Comparison of ENCODE assay signal across 8 cellular contexts in the genomic region with DNA sequence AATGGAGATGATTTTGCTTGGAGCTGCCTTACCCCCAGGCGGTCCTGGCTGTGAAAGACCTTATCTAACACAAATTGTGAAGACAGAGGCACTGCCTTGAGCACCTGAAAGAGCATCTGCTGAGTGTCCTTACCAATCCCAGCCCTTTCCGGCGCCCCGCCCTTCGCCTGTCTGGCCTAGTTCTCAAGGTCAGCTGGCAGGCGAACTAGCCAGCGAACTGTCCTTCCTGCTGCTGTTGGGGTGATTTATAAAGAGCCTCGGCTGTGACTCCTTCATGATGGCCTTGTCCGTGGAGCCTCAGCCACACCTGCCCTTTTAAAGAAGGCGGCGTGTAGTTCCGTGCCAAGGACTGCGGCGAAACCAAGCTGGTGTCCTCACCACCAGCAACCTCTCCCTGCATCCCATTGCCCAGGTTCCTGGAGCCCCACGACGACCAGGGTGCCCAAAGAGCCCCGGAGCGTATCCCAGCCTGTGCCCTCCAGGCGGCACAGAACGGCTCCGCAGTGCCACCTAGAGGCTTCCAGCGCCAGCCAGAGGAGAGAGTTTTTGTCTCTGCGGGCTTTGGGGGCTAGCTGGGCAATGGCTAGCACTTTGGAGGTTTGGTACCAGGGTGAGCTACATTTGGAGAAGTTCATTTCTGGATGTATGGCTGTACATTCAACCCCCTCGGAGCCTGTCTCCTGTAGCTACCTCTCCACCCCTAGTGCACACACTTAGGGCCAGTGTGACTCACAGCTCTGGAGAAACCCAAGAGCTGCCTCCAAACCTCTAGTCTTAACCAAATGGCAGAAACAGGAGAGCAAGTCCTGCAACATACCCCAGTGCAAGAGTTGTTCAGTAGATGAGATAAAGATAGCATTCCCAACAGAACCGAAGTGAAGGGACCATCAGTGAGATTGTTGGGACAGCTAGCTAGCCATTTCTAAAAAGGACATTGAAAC. TPM values are rescaled to one million over a fixed set of nuclear protein-coding genes. Genes with fewer than 3 reads are reported as not detected.
A peak's percentile ranks its signal among the peaks of the same experiment; 100 is the strongest.
DNase-seq lines count a peak whose midpoint lies in the region; ATAC-seq and TF ChIP-seq lines count a peak whose summit lies in the region.

No MANE protein-coding gene starts in this region.

- H3K4me1 Mint-ChIP-seq in CD4-positive, alpha-beta T cell (ENCODE audit: low read depth), result no peaks in the 10 kb centered on the region

- no peaks in the 10 kb centered on the region for H3K36me3 ChIP-seq in HUES6 (ENCODE audit: control insufficient read depth, insufficient read depth, low read length)
- H3K36me3 ChIP-seq in WERI-Rb-1, result no peaks in the 10 kb centered on the region
- H3K36me3 ChIP-seq in lower lobe of right lung, result no peaks in the 10 kb centered on the region
- no peaks in the 10 kb centered on the region for H3K36me3 ChIP-seq in testis (ENCODE audit: low read depth, missing control alignments)

- H3K4me3 ChIP-seq in HUES6 (ENCODE audit: low read depth, low read length) (peak overlapping the region; percentile 55), WERI-Rb-1 (ENCODE audit: low read depth, low read length) (peak overlapping the region; percentile 7), choroid plexus epithelial cell (ENCODE audit: low read depth, low read length) (no peak overlapping the region), lower lobe of right lung (peak overlapping the region; percentile 19), testis (peak overlapping the region in 1 of 2 donors; percentile 26)

- H3K36me3 Mint-ChIP-seq in CD4-positive, alpha-beta T cell (ENCODE audit: low read depth), result no peaks in the 10 kb centered on the region

- no peaks in the 10 kb centered on the region for H3K9me3 ChIP-seq in CD4-positive, alpha-beta T cell (ENCODE audit: control insufficient read depth, low read length)
- H3K9me3 ChIP-seq in HUES6 (ENCODE audit: control insufficient read depth, insufficient read depth, low read depth, low read length) (no peaks in the 10 kb centered on the region), WERI-Rb-1 (ENCODE audit: severe bottlenecking) (peaks cover 5% of the 10 kb centered on the region), lower lobe of right lung (no peaks in the 10 kb centered on the region), testis (no peaks in the 10 kb centered on the region)

- H3K4me1 ChIP-seq in HUES6 (ENCODE audit: control insufficient read depth, insufficient read depth, low read length) (peaks cover 12% of the 10 kb centered on the region), lower lobe of right lung (no peaks in the 10 kb centered on the region), testis (no peaks in the 10 kb centered on the region)

- no peaks in the 10 kb centered on the region for H3K9me3 Mint-ChIP-seq in CD4-positive, alpha-beta T cell

- no peak overlapping the region for H3K27ac ChIP-seq in CD4-positive, alpha-beta T cell (ENCODE audit: low read depth, low read length)
- H3K27ac ChIP-seq in HUES6 (ENCODE audit: low read depth, low read length), result no peak overlapping the region
- no peak overlapping the region for H3K27ac ChIP-seq in WERI-Rb-1
- H3K27ac ChIP-seq in lower lobe of right lung, result no peak overlapping the region
- H3K27ac ChIP-seq in testis, result no peak overlapping the region

- H3K9ac ChIP-seq in HUES6 (ENCODE audit: low read length), result no peak overlapping the region

- POLR2A ChIA-PET in CD4-positive, alpha-beta T cell (lab: Charles Lee), result no interaction called here

- no peak for TF ChIP-seq POLR2A in testis (IDR thresholded peaks at IDR 0.05)

- intact Hi-C loops in CD4-positive, alpha-beta T cell (cut with DNase I, micrococcal nuclease), result loop anchor here in 1 of 2 experiments (5.0 kb wide), 2 partner anchors 208 to 588 kb away; no protein-coding TSS in a partner anchor
- intact Hi-C loops in lower lobe of right lung (cut with DNase I), result no loop called here
- intact Hi-C loops in testis (cut with DNase I; ENCODE audit: low total_unique reads), result no loop called here

- peak; percentile 12 to 46 (median 19) for DNase-seq in CD4-positive, alpha-beta T cell
- DNase-seq in GM19238 (ENCODE audit: insufficient read length, low spot score) (peak; percentile 22), WERI-Rb-1 (peak; percentile 62), choroid plexus epithelial cell (ENCODE audit: low read depth) (peak; percentile 10), lower lobe of right lung (peak; percentile 44), testis (peak; percentile 35), NOMO-1 treated with dmso at 0.1 percent for 144 hours (lab: John Stamatoyannopoulos, UW; ENCODE audit: unreplicated experiment) (no peak)

- no peak overlapping the region for H3K27ac Mint-ChIP-seq in CD4-positive, alpha-beta T cell

- CTCF ChIA-PET in CD4-positive, alpha-beta T cell (lab: Charles Lee), result interaction anchor here (1.0 to 1.2 kb wide), 3 partner anchors 21 to 36 kb away, joined by 3 to 4 read pairs (median 3); no protein-coding TSS in a partner anchor

- peak; percentile 59 for TF ChIP-seq CTCF in CD4-positive, alpha-beta T cell (IDR thresholded peaks at IDR 0.05)
- TF ChIP-seq CTCF in WERI-Rb-1 (IDR thresholded peaks at IDR 0.05; ENCODE audit: low read depth, low read length), result peak; percentile 95
- peak; percentile 72 for TF ChIP-seq CTCF in choroid plexus epithelial cell (conservative IDR thresholded peaks at IDR 0.05; ENCODE audit: low read depth, low read length)
- TF ChIP-seq CTCF in lower lobe of right lung (IDR thresholded peaks at IDR 0.05), result peak; percentile 61
- TF ChIP-seq CTCF in testis (IDR thresholded peaks at IDR 0.05), result peak in 1 of 3 experiments; percentile 29

- H3K27me3 Mint-ChIP-seq in CD4-positive, alpha-beta T cell, result peaks cover 12% of the 10 kb centered on the region

- ATAC-seq in CD4-positive, alpha-beta T cell (ENCODE audit: poor library complexity), result peak; percentile 57
- peak; percentile 59 to 80 for ATAC-seq in lower lobe of right lung

- H3K4me3 Mint-ChIP-seq in CD4-positive, alpha-beta T cell, result peak overlapping the region; percentile 42

- WGBS in testis, 2 donors, result 7 to 27% methylated on average over 3 to 21 of the region's 25 CpGs

- peaks cover 10% of the 10 kb centered on the region for H3K27me3 ChIP-seq in CD4-positive, alpha-beta T cell (ENCODE audit: control insufficient read depth, insufficient read depth, low read length)
- H3K27me3 ChIP-seq in HUES6 (ENCODE audit: control insufficient read depth, insufficient read depth, low read length) (peaks cover 13% of the 10 kb centered on the region), WERI-Rb-1 (ENCODE audit: insufficient read depth, low read depth, severe bottlenecking) (peaks cover 53% of the 10 kb centered on the region), lower lobe of right lung (ENCODE audit: low read depth) (no peaks in the 10 kb centered on the region), testis (no peaks in the 10 kb centered on the region)

RNA-seq across cellular contexts. Expression of a gene that starts 36.8 kb away (rescaled TPM):
- total RNA-seq in CD4-positive, alpha-beta T cell, result 10 to 100 TPM; 19.3 to 19.4 TPM
- 28.1 TPM for total RNA-seq in lower lobe of right lung
- total RNA-seq in testis, result 10 to 100 TPM; 31.9 to 33.0 TPM
- 16.2 TPM for polyA plus RNA-seq in testis (ENCODE audit: insufficient read depth, low read depth, low replicate concordance)
